In the genomic region with DNA sequence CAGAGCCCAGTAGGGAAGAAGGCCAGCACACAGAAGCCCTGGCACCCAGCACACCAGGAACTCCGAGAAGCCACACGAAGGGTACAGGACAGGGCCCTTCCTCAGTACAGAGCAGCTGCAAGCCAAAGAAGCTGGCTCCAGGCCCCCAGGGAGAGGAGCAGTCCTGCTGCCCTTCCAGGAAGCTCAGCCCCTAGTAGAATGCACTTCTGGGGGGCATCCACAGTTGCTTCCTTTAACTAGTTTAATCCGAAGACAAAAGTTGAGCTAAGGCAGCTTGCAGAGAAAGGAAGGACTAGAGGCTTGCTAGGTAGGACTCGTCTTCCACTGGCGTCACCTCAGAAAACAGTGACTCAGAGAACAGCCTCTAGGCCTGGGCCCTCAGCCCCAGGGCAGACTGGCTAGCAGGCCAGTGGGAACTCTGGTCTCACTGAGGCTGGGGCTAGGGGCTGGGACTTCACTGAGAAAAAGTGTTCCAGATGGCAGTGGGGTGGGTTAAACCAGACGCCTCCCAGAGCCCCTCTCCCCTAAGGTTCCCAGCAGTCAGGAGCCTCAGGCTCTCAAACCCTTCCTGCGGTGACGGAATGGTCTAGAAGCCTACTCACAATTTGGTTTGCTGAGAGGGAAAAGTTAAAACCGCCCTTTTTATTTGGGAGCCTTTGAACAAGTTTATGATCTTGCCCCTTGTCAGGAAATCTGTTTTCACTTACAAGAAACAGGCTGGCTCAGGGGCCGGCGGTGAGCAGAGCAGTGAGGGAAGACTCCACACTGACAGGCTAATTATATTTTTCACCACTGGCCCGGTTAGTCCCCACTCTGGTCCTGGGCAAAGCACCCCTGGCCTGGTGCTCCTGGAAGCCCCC, we compare ENCODE assay signal across 15 cellular contexts. TPM values are rescaled to one million over a fixed set of nuclear protein-coding genes. Genes with fewer than 3 reads are reported as not detected.
A peak's percentile ranks its signal among the peaks of the same experiment; 100 is the strongest.
DNase-seq lines count a peak whose midpoint lies in the region; ATAC-seq and TF ChIP-seq lines count a peak whose summit lies in the region.
"Had no signal": no experiment of that assay in that cellular context is flagged by ENCODE, and none has a peak within 500 bp of the region (broad histone marks: within the 10 kb centered on the region; RNA-seq: fewer than 3 reads in every experiment).

No MANE protein-coding gene starts in this region.

- H3K4me3 ChIP-seq in heart left ventricle, result no peak overlapping the region
- H3K4me3 ChIP-seq: heart right ventricle, PC-9 had no signal

- TF ChIP-seq CTCF in heart left ventricle (IDR thresholded peaks at IDR 0.05), result no peak
- no peak for TF ChIP-seq CTCF in mesothelial cell of epicardium (IDR thresholded peaks at IDR 0.05; ENCODE audit: unreplicated experiment)

- H3K27ac Mint-ChIP-seq in mesothelial cell of epicardium, result peak overlapping the region; percentile 67
- H3K27ac Mint-ChIP-seq: activated naive CD4-positive, alpha-beta T cell treated with anti-CD3 and anti-CD28 coated beads, Interleukin-2, amount 50 U/mL, for 24 hours had no signal

- WGBS in heart left ventricle, 4 donors, result 81 to 85% (median 83%) methylated on average over 12 of the region's 12 CpGs

- intact Hi-C loops in heart left ventricle (cut with DNase I), result loop anchor here in 2 of 10 donors (5.0 to 10.0 kb wide), 3 partner anchors 34 to 64 kb away; no protein-coding TSS in a partner anchor
- intact Hi-C loops in cardiac septum (cut with DNase I), result no loop called here

- no peaks in the 10 kb centered on the region for H3K27me3 Mint-ChIP-seq in mesothelial cell of epicardium (ENCODE audit: low read depth)
- H3K27me3 Mint-ChIP-seq: activated naive CD4-positive, alpha-beta T cell treated with anti-CD3 and anti-CD28 coated beads, Interleukin-2, amount 50 U/mL, for 24 hours had no signal

- peak in 3 of 4 donors; percentile 39 to 47 (median 42) for ATAC-seq in heart left ventricle
- no peak for ATAC-seq in HG02840 (IDR thresholded peaks at IDR 0.05; ENCODE audit: low FRiP score, unreplicated experiment)

- H3K36me3 Mint-ChIP-seq in mesothelial cell of epicardium, result no peaks in the 10 kb centered on the region
- H3K36me3 Mint-ChIP-seq: activated naive CD4-positive, alpha-beta T cell treated with anti-CD3 and anti-CD28 coated beads, Interleukin-2, amount 50 U/mL, for 24 hours had no signal

- no peak for TF ChIP-seq POLR2A in heart left ventricle (IDR thresholded peaks at IDR 0.05)

- DNase-seq in heart left ventricle (no peak), cardiac septum (ENCODE audit: low spot score) (no peak), cerebellar cortex (ENCODE audit: low spot score) (peak; percentile 16), mesothelial cell of epicardium (ENCODE audit: low spot score in 2 of 2, unreplicated experiment in 2 of 2) (no peak), pons (ENCODE audit: low spot score) (no peak), NCI-H1436 treated with DMSO at 0.1 percent for 48 hours (lab: John Stamatoyannopoulos, UW) (no peak), amygdala (lab: John Stamatoyannopoulos, UW) (no peak)
- DNase-seq: ACHN; activated CD8-positive, alpha-beta memory T cell treated with anti-CD3 and anti-CD28 coated beads for 24 hours; heart right ventricle; Kasumi-1; PC-9; T-helper 9 cell had no signal

- no peaks in the 10 kb centered on the region for H3K36me3 ChIP-seq in heart left ventricle
- H3K36me3 ChIP-seq: heart right ventricle had no signal

- H3K27ac ChIP-seq in heart left ventricle, result peak overlapping the region in 2 of 12 donors; percentile 44 to 46
- H3K27ac ChIP-seq: heart right ventricle, PC-9 had no signal

- H3K27me3 ChIP-seq in heart left ventricle, result no peaks in the 10 kb centered on the region
- H3K27me3 ChIP-seq: heart right ventricle had no signal

- peaks cover 8% of the 10 kb centered on the region for H3K4me1 Mint-ChIP-seq in mesothelial cell of epicardium
- H3K4me1 Mint-ChIP-seq: activated naive CD4-positive, alpha-beta T cell treated with anti-CD3 and anti-CD28 coated beads, Interleukin-2, amount 50 U/mL, for 24 hours had no signal

- no peaks in the 10 kb centered on the region for H3K9me3 ChIP-seq in heart left ventricle
- H3K9me3 ChIP-seq: heart right ventricle had no signal

- peaks cover 0 to 5% (median 0%) of the 10 kb centered on the region in 12 donors for H3K4me1 ChIP-seq in heart left ventricle

- H3K4me3 Mint-ChIP-seq in mesothelial cell of epicardium, result no peak overlapping the region
- H3K4me3 Mint-ChIP-seq: activated naive CD4-positive, alpha-beta T cell treated with anti-CD3 and anti-CD28 coated beads, Interleukin-2, amount 50 U/mL, for 24 hours had no signal

- H3K9me3 Mint-ChIP-seq in mesothelial cell of epicardium, result no peaks in the 10 kb centered on the region
- H3K9me3 Mint-ChIP-seq: activated naive CD4-positive, alpha-beta T cell treated with anti-CD3 and anti-CD28 coated beads, Interleukin-2, amount 50 U/mL, for 24 hours had no signal

RNA-seq across cellular contexts. Expression of a gene that starts 41.4 kb away (rescaled TPM):
- total RNA-seq in heart left ventricle (1,000 to 10,000 TPM in 2 of 9 donors, 100 to 1,000 TPM in 7; 335 to 1,653 (median 423) TPM), cardiac septum (634 TPM), mesothelial cell of epicardium (4,391 to 4,678 TPM (median 4,589 TPM) in 3 replicates)
- 1,000 to 10,000 TPM in 1 of 2 donors, 100 to 1,000 TPM in 1; 149 to 1,468 TPM for polyA plus RNA-seq in heart left ventricle

RNA-seq across cellular contexts. Expression of a gene that starts 57.0 kb away (rescaled TPM):
- total RNA-seq in heart left ventricle (under 1 TPM in 6 of 9 donors, not detected in 3; 0.22 to 0.72 (median 0.45) TPM), cardiac septum (1.1 TPM), mesothelial cell of epicardium (13.0 to 17.3 TPM (median 13.3 TPM) in 3 replicates)
- under 1 TPM; 0.28 to 0.42 TPM for polyA plus RNA-seq in heart left ventricle
